8 cellular contexts compared by ENCODE assay signal in the genomic region with DNA sequence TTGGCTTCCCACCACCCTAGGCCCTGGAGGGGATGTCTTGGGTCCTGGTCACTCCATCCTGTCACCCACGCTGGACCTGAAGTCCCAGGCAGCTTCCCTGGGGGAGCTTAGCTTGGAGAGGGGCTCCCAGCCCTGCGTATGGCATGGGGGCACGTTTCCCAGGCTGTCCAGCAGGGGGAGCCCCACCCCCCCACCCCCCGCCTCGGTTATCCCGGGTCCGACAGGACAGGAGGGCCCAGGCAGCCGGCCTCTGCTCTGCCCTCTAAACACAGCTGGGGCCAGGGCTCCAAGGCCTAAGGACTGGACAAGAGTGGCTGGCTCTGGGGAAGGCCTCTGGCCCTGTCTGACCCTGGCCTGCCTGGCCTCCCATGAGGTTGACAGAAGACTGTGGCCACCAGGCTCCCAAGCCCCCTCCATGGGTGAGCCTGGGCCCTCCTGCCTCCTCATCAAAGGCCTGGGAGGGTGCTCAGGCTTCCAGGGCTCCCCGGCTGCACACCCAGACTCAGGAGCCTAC.
A peak's percentile ranks its signal among the peaks of the same experiment; 100 is the strongest.
DNase-seq lines count a peak whose midpoint lies in the region; ATAC-seq and TF ChIP-seq lines count a peak whose summit lies in the region.
"Had no signal": no experiment of that assay in that cellular context is flagged by ENCODE, and none has a peak within 500 bp of the region (broad histone marks: within the 10 kb centered on the region; RNA-seq: fewer than 3 reads in every experiment).

No MANE protein-coding gene starts in this region.

- no peak overlapping the region for H4K8ac ChIP-seq in neuronal stem cell (ENCODE audit: low read depth, low read length)

- H3K14ac ChIP-seq in neuronal stem cell (ENCODE audit: low read length) = no peak overlapping the region

- H2BK15ac ChIP-seq in neuronal stem cell (ENCODE audit: low read length) = peak overlapping the region; percentile 39

- no peak overlapping the region for H3K4me2 ChIP-seq in DOHH2 (ENCODE audit: low read length)
- H3K4me2 ChIP-seq in neuronal stem cell (ENCODE audit: insufficient read depth, low read length, poor library complexity, severe bottlenecking) = no peak overlapping the region

- H2BK5ac ChIP-seq in neuronal stem cell (ENCODE audit: low read length) = peak overlapping the region; percentile 85

- no peak overlapping the region for H3K27ac ChIP-seq in DOHH2 (ENCODE audit: low read depth, low read length)
- no peak overlapping the region for H3K27ac ChIP-seq in neuronal stem cell (replicated peaks; ENCODE audit: low read length)

- no peak for ATAC-seq in stimulated activated memory B cell treated with anti-CD40 and anti-IgM and Interleukin-4, amounts not matched to agents 10 μg/mL and 1 μg/mL and 100 μg/mL, for 72 hours
- no peak for ATAC-seq in GM19463 (IDR thresholded peaks at IDR 0.05; ENCODE audit: unreplicated experiment)

- H3K9me2 ChIP-seq in DOHH2 (replicated peaks; ENCODE audit: control insufficient read depth, low read length) = no peaks in the 10 kb centered on the region

- H4K91ac ChIP-seq in neuronal stem cell (ENCODE audit: low read depth, low read length, poor library complexity) = no peak overlapping the region

- no peak overlapping the region for H2BK120ac ChIP-seq in neuronal stem cell (ENCODE audit: low read depth, low read length)

- H3K4me1 ChIP-seq in DOHH2 (ENCODE audit: control insufficient read depth, low read length) = peaks cover 16% of the 10 kb centered on the region
- peaks cover 19 to 29% of the 10 kb centered on the region in 2 donors for H3K4me1 ChIP-seq in neuronal stem cell (ENCODE audit: control insufficient read depth in 2 of 2, insufficient read depth in 1 of 2, low read depth in 1 of 2, low read length in 2 of 2)

- H4K20me1 ChIP-seq in DOHH2 (ENCODE audit: control insufficient read depth, insufficient read depth, low read depth, low read length) = no peaks in the 10 kb centered on the region

- no peaks in the 10 kb centered on the region for H3K79me1 ChIP-seq in neuronal stem cell (ENCODE audit: low read depth, low read length)

- H3K4me3 Mint-ChIP-seq in chondrocyte (ENCODE audit: unreplicated experiment) = no peak overlapping the region
- H3K4me3 Mint-ChIP-seq in stimulated activated memory B cell treated with anti-CD40 and anti-IgM and Interleukin-4, amounts not matched to agents 10 μg/mL and 1 μg/mL and 100 μg/mL, for 72 hours = no peak overlapping the region

- H3K4ac ChIP-seq in neuronal stem cell (ENCODE audit: low read length) = no peak overlapping the region

- TF ChIP-seq CTCF in DOHH2 (IDR thresholded peaks at IDR 0.05; ENCODE audit: low read depth, low read length, poor library complexity, severe bottlenecking) = peak; percentile 78
- peak; percentile 79 for TF ChIP-seq CTCF in chondrocyte (IDR thresholded peaks at IDR 0.05)

- no peaks in the 10 kb centered on the region for H3K36me3 ChIP-seq in DOHH2 (ENCODE audit: control insufficient read depth, low read length)
- no peaks in the 10 kb centered on the region for H3K36me3 ChIP-seq in neuronal stem cell (replicated peaks in 1 of 2; ENCODE audit: control insufficient read depth in 2 of 2, insufficient read depth in 2 of 2, low read length in 2 of 2)

- H3K18ac ChIP-seq in neuronal stem cell (ENCODE audit: low read length) = peak overlapping the region; percentile 81

- H3K9me3 ChIP-seq in DOHH2 (ENCODE audit: control insufficient read depth, insufficient read depth, low read length) (no peaks in the 10 kb centered on the region), neuronal stem cell (replicated peaks in 1 of 2; ENCODE audit: control insufficient read depth in 2 of 2, insufficient read depth in 1 of 2, low read depth in 1 of 2, low read length in 2 of 2) (no peaks in the 10 kb centered on the region)

- peak; percentile 23 for DNase-seq in HPDE6-E6E7 (ENCODE audit: extremely low spot score)
- DNase-seq in chondrocyte (ENCODE audit: low spot score) = no peak
- no peak for DNase-seq in neuronal stem cell (ENCODE audit: low spot score)
- DNase-seq in NCI-H2081 treated with DMSO at 0.1 percent for 48 hours (lab: John Stamatoyannopoulos, UW) = no peak
- DNase-seq: caudate nucleus had no signal

- no peak overlapping the region for H3K23ac ChIP-seq in neuronal stem cell (ENCODE audit: low read depth, low read length, poor library complexity)

- peak overlapping the region; percentile 46 for H2BK12ac ChIP-seq in neuronal stem cell (ENCODE audit: low read length)

- no peaks in the 10 kb centered on the region for H3K9me3 Mint-ChIP-seq in chondrocyte (ENCODE audit: low read depth)
- H3K9me3 Mint-ChIP-seq in stimulated activated memory B cell treated with anti-CD40 and anti-IgM and Interleukin-4, amounts not matched to agents 10 μg/mL and 1 μg/mL and 100 μg/mL, for 72 hours = no peaks in the 10 kb centered on the region

- H3K9ac ChIP-seq in neuronal stem cell (ENCODE audit: low read depth, low read length, poor library complexity) = no peak overlapping the region

- H3K36me3 Mint-ChIP-seq in chondrocyte (ENCODE audit: low read depth) = no peaks in the 10 kb centered on the region
- H3K36me3 Mint-ChIP-seq in stimulated activated memory B cell treated with anti-CD40 and anti-IgM and Interleukin-4, amounts not matched to agents 10 μg/mL and 1 μg/mL and 100 μg/mL, for 72 hours = no peaks in the 10 kb centered on the region

- no CpG with 5 or more reads among the region's 9 CpGs for WGBS in neuronal stem cell (ENCODE audit: extremely low coverage in 2 of 2, insufficient read length in 2 of 2, insufficient replicate concordance in 1 of 2), 2 donors

- peak overlapping the region; percentile 78 for H2AFZ ChIP-seq in neuronal stem cell (ENCODE audit: low read length)

- H3K4me3 ChIP-seq in DOHH2 (ENCODE audit: low read length) (no peak overlapping the region), neuronal stem cell (ENCODE audit: low read length in 2 of 2) (no peak overlapping the region)

- no peaks in the 10 kb centered on the region for H3K79me2 ChIP-seq in DOHH2 (ENCODE audit: control insufficient read depth, low read length)

- H3F3A ChIP-seq in DOHH2 (ENCODE audit: control insufficient read depth, insufficient read depth) = no peaks in the 10 kb centered on the region; the same call in 1 of the 2 replicates

- H3K27me3 Mint-ChIP-seq in chondrocyte (ENCODE audit: low read depth) = peaks cover 19% of the 10 kb centered on the region
- peaks cover 52% of the 10 kb centered on the region for H3K27me3 Mint-ChIP-seq in stimulated activated memory B cell treated with anti-CD40 and anti-IgM and Interleukin-4, amounts not matched to agents 10 μg/mL and 1 μg/mL and 100 μg/mL, for 72 hours

- H3K27ac Mint-ChIP-seq in chondrocyte (ENCODE audit: unreplicated experiment) = no peak overlapping the region
- H3K27ac Mint-ChIP-seq in stimulated activated memory B cell treated with anti-CD40 and anti-IgM and Interleukin-4, amounts not matched to agents 10 μg/mL and 1 μg/mL and 100 μg/mL, for 72 hours = no peak overlapping the region

- H3K4me1 Mint-ChIP-seq in chondrocyte (ENCODE audit: low read depth) = peaks cover 16% of the 10 kb centered on the region
- H3K4me1 Mint-ChIP-seq in stimulated activated memory B cell treated with anti-CD40 and anti-IgM and Interleukin-4, amounts not matched to agents 10 μg/mL and 1 μg/mL and 100 μg/mL, for 72 hours = no peaks in the 10 kb centered on the region

- H3K27me3 ChIP-seq in DOHH2 (ENCODE audit: control insufficient read depth, low read length) (peaks cover 4% of the 10 kb centered on the region; the same call in 1 of the 2 replicates), neuronal stem cell (ENCODE audit: control insufficient read depth in 3 of 3, insufficient read depth in 3 of 3, low read depth in 1 of 3, low read length in 3 of 3) (no peaks in the 10 kb centered on the region)

- H2AK5ac ChIP-seq in neuronal stem cell (ENCODE audit: low read depth, low read length) = peak overlapping the region; percentile 87
